8 cellular contexts compared by ENCODE assay signal in the genomic region with DNA sequence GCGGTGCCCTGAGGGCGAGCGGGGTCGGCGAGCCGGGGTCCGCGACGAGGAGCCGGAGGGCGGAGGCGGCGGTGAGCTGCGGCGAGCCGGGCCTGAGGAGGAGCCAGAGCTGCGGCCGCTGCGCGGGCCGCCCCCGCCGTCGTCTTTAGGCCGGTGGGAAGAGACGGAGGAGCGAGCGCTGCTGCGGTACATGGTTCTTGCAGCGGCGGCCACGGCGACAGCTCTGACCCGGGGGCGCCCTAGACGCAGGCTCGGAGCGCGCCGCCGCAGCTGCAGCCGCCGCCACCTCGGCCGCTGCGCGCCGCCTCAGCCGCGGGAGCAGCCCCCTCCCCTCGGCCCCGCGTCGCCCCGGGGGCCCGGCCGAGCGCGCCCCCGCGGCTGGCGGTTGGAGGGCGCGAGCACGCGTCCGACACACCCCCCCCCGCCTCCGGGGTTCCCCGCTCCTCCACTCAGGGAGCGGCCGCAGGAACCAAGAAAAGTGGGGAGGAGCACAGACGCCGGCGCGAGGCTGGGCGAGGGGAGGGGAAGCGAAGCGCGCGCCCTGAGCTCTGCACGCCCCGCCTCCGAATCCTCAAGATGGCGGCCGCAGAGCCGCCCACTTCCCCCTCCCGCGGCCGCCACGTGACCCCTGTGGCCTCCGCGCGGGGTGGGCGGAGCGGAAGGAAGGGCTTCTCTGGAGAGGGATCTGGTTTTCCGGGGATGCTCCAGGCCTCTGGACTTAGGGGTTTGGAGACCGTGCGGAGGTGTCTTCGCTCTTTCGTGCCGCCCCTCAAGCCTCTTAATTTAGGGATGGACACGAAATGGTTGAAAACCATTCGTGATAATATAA. TPM values are rescaled to one million over a fixed set of nuclear protein-coding genes. Genes with fewer than 3 reads are reported as not detected.
DNase-seq lines count a peak whose midpoint lies in the region; ATAC-seq and TF ChIP-seq lines count a peak whose summit lies in the region.

A gene with protein sequence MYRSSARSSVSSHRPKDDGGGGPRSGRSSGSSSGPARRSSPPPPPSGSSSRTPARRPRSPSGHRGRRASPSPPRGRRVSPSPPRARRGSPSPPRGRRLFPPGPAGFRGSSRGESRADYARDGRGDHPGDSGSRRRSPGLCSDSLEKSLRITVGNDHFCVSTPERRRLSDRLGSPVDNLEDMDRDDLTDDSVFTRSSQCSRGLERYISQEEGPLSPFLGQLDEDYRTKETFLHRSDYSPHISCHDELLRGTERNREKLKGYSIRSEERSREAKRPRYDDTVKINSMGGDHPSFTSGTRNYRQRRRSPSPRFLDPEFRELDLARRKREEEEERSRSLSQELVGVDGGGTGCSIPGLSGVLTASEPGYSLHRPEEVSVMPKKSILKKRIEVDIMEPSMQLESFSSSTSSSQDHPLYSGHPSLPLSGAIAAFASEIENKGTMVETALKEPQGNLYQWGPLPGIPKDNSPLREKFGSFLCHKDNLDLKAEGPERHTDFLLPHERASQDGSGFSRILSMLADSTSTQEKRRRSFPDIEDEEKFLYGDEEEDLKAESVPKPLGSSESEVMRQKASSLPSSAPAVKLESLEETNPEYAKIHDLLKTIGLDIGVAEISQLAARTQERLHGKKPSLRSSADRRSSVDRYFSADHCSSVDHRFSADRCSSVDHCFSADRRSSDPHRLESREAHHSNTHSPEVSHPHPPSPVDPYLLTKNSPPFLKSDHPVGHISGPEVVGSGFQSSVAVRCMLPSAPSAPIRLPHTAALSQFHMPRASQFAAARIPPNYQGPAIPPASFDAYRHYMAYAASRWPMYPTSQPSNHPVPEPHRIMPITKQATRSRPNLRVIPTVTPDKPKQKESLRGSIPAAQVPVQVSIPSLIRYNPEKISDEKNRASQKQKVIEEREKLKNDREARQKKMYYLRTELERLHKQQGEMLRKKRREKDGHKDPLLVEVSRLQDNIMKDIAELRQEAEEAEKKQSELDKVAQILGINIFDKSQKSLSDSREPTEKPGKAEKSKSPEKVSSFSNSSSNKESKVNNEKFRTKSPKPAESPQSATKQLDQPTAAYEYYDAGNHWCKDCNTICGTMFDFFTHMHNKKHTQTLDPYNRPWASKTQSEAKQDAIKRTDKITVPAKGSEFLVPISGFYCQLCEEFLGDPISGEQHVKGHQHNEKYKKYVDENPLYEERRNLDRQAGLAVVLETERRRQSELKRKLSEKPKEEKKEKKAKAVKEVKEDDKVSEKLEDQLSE (N-terminal part only) (minus strand): TSS at position 474 of the 829 bp plus-strand sequence. CDS start 282 bp downstream, at position 192.

- ATAC-seq in HG02571 (IDR thresholded peaks at IDR 0.05; ENCODE audit: unreplicated experiment) = peak; percentile 82
- ATAC-seq in gastroesophageal sphincter = peak; percentile 98

- H3K4me1 ChIP-seq in gastroesophageal sphincter (peaks cover 2 to 31% (median 5%) of the 10 kb centered on the region in 3 donors), neutrophil (ENCODE audit: control insufficient read depth in 1 of 2, insufficient read depth in 1 of 2, low read depth in 1 of 2, low read length in 1 of 2) (peaks cover 23% of the 10 kb centered on the region in 2 experiments)

- H3K9me3 ChIP-seq in SK-N-MC (ENCODE audit: low read depth, low read length) = no peaks in the 10 kb centered on the region
- no peaks in the 10 kb centered on the region for H3K9me3 ChIP-seq in gastroesophageal sphincter
- H3K9me3 ChIP-seq in neutrophil = no peaks in the 10 kb centered on the region

- no CpG with 5 or more reads among the region's 104 CpGs for WGBS in gastroesophageal sphincter (ENCODE audit: low coverage in 1 of 2), 2 donors

- no peaks in the 10 kb centered on the region for H3K27me3 Mint-ChIP-seq in activated naive CD4-positive, alpha-beta T cell treated with anti-CD3 and anti-CD28 coated beads for 36 hours (ENCODE audit: low read depth)

- H3K4me1 Mint-ChIP-seq in activated naive CD4-positive, alpha-beta T cell treated with anti-CD3 and anti-CD28 coated beads for 36 hours (ENCODE audit: low read depth) = peaks cover 36% of the 10 kb centered on the region

- H3K27ac ChIP-seq in SK-N-MC (peak within 1 kb of the TSS; percentile 60; the same call in 1 of the 2 replicates), gastroesophageal sphincter (peak within 1 kb of the TSS; percentile 47 to 93 (median 90)), neutrophil (peak within 1 kb of the TSS; percentile 80)

- H3K4me3 ChIP-seq in SK-N-MC (peak within 1 kb of the TSS; percentile 97), gastroesophageal sphincter (peak within 1 kb of the TSS; percentile 70 to 80), neutrophil (ENCODE audit: low read depth in 1 of 2, low read length in 1 of 2) (peak within 1 kb of the TSS; percentile 76 to 90)

- TF ChIP-seq POLR2A in gastroesophageal sphincter (IDR thresholded peaks at IDR 0.05) = peak; percentile 38 to 59

- H3K9me3 Mint-ChIP-seq in activated naive CD4-positive, alpha-beta T cell treated with anti-CD3 and anti-CD28 coated beads for 36 hours = no peaks in the 10 kb centered on the region

- intact Hi-C loops in activated naive CD4-positive, alpha-beta T cell treated with anti-CD3 and anti-CD28 coated beads for 36 hours (cut with micrococcal nuclease) = loop anchor here (1.0 to 5.0 kb wide), 9 partner anchors 14 to 623 kb away; partner anchors contain the start of genes ABCC10, GTPBP2, POLH and POLR1C

- no peak for TF ChIP-seq EP300 in gastroesophageal sphincter (IDR thresholded peaks at IDR 0.05)

- TF ChIP-seq CTCF in gastroesophageal sphincter (IDR thresholded peaks at IDR 0.05) = peak in 1 of 4 experiments; percentile 16
- TF ChIP-seq CTCF in neutrophil (IDR thresholded peaks at IDR 0.05) = peak; percentile 31
- no peak for TF ChIP-seq CTCF in subcutaneous adipose tissue (IDR thresholded peaks at IDR 0.05; ENCODE audit: low read depth)

- H3K36me3 Mint-ChIP-seq in activated naive CD4-positive, alpha-beta T cell treated with anti-CD3 and anti-CD28 coated beads for 36 hours (ENCODE audit: low read depth) = peaks cover 4% of the 10 kb centered on the region

- DNase-seq in GM04503 (ENCODE audit: low read depth) (peak; percentile 77), NCI-H1048 (lab: John Stamatoyannopoulos, UW) (peak; percentile 95), SK-N-MC (ENCODE audit: low read depth, low spot score) (peak; percentile 72)
- peak; percentile 95 for DNase-seq in activated naive CD4-positive, alpha-beta T cell treated with anti-CD3 and anti-CD28 coated beads for 36 hours

- H3K9ac ChIP-seq in SK-N-MC (ENCODE audit: insufficient read length) = peak within 1 kb of the TSS; percentile 79

- peaks cover 12% of the 10 kb centered on the region for H3K36me3 ChIP-seq in SK-N-MC (ENCODE audit: insufficient read depth, low read length)
- peaks cover 0 to 12% of the 10 kb centered on the region in 2 donors for H3K36me3 ChIP-seq in gastroesophageal sphincter
- peaks cover 11% of the 10 kb centered on the region for H3K36me3 ChIP-seq in neutrophil

- peak within 1 kb of the TSS; percentile 87 for H3K4me3 Mint-ChIP-seq in activated naive CD4-positive, alpha-beta T cell treated with anti-CD3 and anti-CD28 coated beads for 36 hours

- CTCF ChIA-PET in activated naive CD4-positive, alpha-beta T cell treated with anti-CD3 and anti-CD28 coated beads for 36 hours (lab: Charles Lee) = interaction anchor here (1.0 to 1.7 kb wide), 6 partner anchors 8 to 72 kb away, joined by 4 to 8 read pairs (median 4); partner anchors contain the start of gene ABCC10

- H3K27me3 ChIP-seq in gastroesophageal sphincter = peaks cover 6% of the 10 kb centered on the region
- H3K27me3 ChIP-seq in neutrophil = peaks cover 30% of the 10 kb centered on the region

- peak within 1 kb of the TSS; percentile 90 for H3K27ac Mint-ChIP-seq in activated naive CD4-positive, alpha-beta T cell treated with anti-CD3 and anti-CD28 coated beads for 36 hours

RNA-seq across cellular contexts. Expression of the gene that starts here (rescaled TPM):
- 1 to 10 TPM; 9.3 to 9.9 TPM for total RNA-seq in activated naive CD4-positive, alpha-beta T cell treated with anti-CD3 and anti-CD28 coated beads for 36 hours
- 10 to 100 TPM; 11.7 to 22.1 (median 18.4) TPM for total RNA-seq in gastroesophageal sphincter
- total RNA-seq in subcutaneous adipose tissue = 10 to 100 TPM; 16.1 to 18.9 (median 17.9) TPM

Comparison
In these comparisons a context has a peak if more than half of its experiments do, and no peak if none do; other contexts are left out.
1. Peak in every context shown above with its lines: DNase-seq, ATAC-seq, H3K4me3 ChIP-seq and H3K27ac ChIP-seq.